8 cellular contexts compared by ENCODE assay signal in genomic region chr2:69755862-69756467, GRCh38. TPM values are rescaled to one million over a fixed set of nuclear protein-coding genes. Genes with fewer than 3 reads are reported as not detected.
DNase-seq lines count a peak whose midpoint lies in the region; ATAC-seq and TF ChIP-seq lines count a peak whose summit lies in the region.

No MANE protein-coding gene starts in this region.

- no peak overlapping the region for H3K4me3 ChIP-seq in esophagus muscularis mucosa

- 47% methylated on average over 2 of the region's 2 CpGs for WGBS in esophagus muscularis mucosa

- no peak for TF ChIP-seq EP300 in esophagus muscularis mucosa (IDR thresholded peaks at IDR 0.05)

- DNase-seq in NCI-H226 (peak; percentile 79), esophagus muscularis mucosa (ENCODE audit: extremely low spot score) (no peak), renal cortical epithelial cell (ENCODE audit: low read depth) (peak; percentile 96), DMS 273 (lab: John Stamatoyannopoulos, UW; ENCODE audit: unreplicated experiment) (no peak), pons (ENCODE audit: low spot score) (no peak), NCI-H524 treated with DMSO at 0.1 percent for 48 hours (lab: John Stamatoyannopoulos, UW) (no peak), NCI-H345 (lab: John Stamatoyannopoulos, UW) (no peak)

- intact Hi-C loops in esophagus muscularis mucosa (cut with DNase I), result no loop called here

- peak; percentile 72 for ATAC-seq in GM19025 (IDR thresholded peaks at IDR 0.05; ENCODE audit: low read depth, unreplicated experiment)

- no peaks in the 10 kb centered on the region for H3K9me3 ChIP-seq in esophagus muscularis mucosa

- H3K4me1 ChIP-seq in esophagus muscularis mucosa, result peaks cover 0 to 50% (median 40%) of the 10 kb centered on the region in 4 donors

- H3K36me3 ChIP-seq in esophagus muscularis mucosa, result peaks cover 0 to 12% (median 0%) of the 10 kb centered on the region in 4 donors

- TF ChIP-seq POLR2A in esophagus muscularis mucosa (IDR thresholded peaks at IDR 0.05; ENCODE audit: low read depth), result no peak

- H3K27me3 ChIP-seq in esophagus muscularis mucosa, result no peaks in the 10 kb centered on the region

- H3K27ac ChIP-seq in esophagus muscularis mucosa (replicated peaks in 1 of 4), result peak overlapping the region in 3 of 4 donors; percentile 9 to 59 (median 46)

- no peak for TF ChIP-seq CTCF in esophagus muscularis mucosa (IDR thresholded peaks at IDR 0.05)

RNA-seq across cellular contexts. Expression of gene ANXA4, which starts 14.0 kb away (rescaled TPM):
- total RNA-seq in esophagus muscularis mucosa, result 10 to 100 TPM; 44.9 to 94.8 (median 58.5) TPM
- total RNA-seq in renal cortical epithelial cell, result 78.7 and 424 TPM in 2 replicates

Comparison
In these comparisons a context has a peak if more than half of its experiments do, and no peak if none do; other contexts are left out.
1. DNase-seq: peak in NCI-H226 (single experiment) and renal cortical epithelial cell (single experiment); none in esophagus muscularis mucosa (single experiment), DMS 273 (single experiment), pons (single experiment), NCI-H524 treated with DMSO at 0.1 percent for 48 hours (single experiment) and NCI-H345 (single experiment).